ENCODE assay signal across 9 cellular contexts in the genomic region with DNA sequence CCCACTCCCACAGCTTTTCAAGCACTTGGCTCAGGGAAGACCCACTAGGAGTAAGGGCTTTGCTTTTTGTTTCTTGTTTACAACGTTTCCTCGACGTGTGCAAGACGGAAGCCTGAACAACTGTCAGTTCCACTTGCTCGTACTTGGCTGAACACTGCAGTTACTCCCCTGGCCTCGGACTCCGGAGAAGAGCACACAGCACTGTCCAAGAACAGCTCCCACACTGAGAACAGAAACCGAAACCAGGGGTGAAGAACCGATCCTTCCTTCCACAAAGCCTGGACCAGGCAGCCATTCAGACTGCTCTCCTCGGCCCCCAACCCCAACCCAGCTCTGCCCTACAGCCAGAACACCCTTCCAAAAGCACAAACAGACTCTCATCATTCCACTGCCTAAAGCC. TPM values are rescaled to one million over a fixed set of nuclear protein-coding genes. Genes with fewer than 3 reads are reported as not detected.
DNase-seq lines count a peak whose midpoint lies in the region; ATAC-seq and TF ChIP-seq lines count a peak whose summit lies in the region.
"Had no signal": no experiment of that assay in that cellular context is flagged by ENCODE, and none has a peak within 500 bp of the region (broad histone marks: within the 10 kb centered on the region; RNA-seq: fewer than 3 reads in every experiment).

No MANE protein-coding gene starts in this region.

- no peaks in the 10 kb centered on the region for H3K27me3 Mint-ChIP-seq in natural killer cell treated with Interleukin-12 subunit alpha and Interleukin-12 subunit beta and Interleukin-15 and Interleukin-18, amount 100 ng/mL, for 72 hours

- H3K4me1 ChIP-seq in SJSA1 (replicated peaks) (peaks cover 48% of the 10 kb centered on the region), SJCRH30 (no peaks in the 10 kb centered on the region)

- H3K4me3 ChIP-seq in AG10803 (ENCODE audit: low read length): peak overlapping the region; percentile 59
- H3K4me3 ChIP-seq in SJSA1: peak overlapping the region; percentile 39
- H3K4me3 ChIP-seq in SJCRH30: no peak overlapping the region
- H3K4me3 ChIP-seq: cardiac muscle cell had no signal

- H3K9me3 ChIP-seq in SJSA1 (replicated peaks) (no peaks in the 10 kb centered on the region; the same call in 1 of the 2 replicates), SJCRH30 (replicated peaks) (no peaks in the 10 kb centered on the region)

- DNase-seq in AG10803 (ENCODE audit: low read depth) (peak; percentile 63), SJSA1 (ENCODE audit: low read depth in 1 of 2, low spot score in 2 of 2) (peak; percentile 66 to 75), fibroblast of gingiva (ENCODE audit: low read depth) (peak; percentile 55), amniotic stem cell (lab: John Stamatoyannopoulos, UW) (no peak), SJCRH30 (no peak)
- no peak for DNase-seq in natural killer cell treated with Interleukin-12 subunit alpha and Interleukin-12 subunit beta and Interleukin-15 and Interleukin-18, amount 100 ng/mL, for 72 hours (ENCODE audit: low spot score)

- no peaks in the 10 kb centered on the region for H3K27me3 ChIP-seq in SJSA1 (replicated peaks)
- no peaks in the 10 kb centered on the region for H3K27me3 ChIP-seq in SJCRH30
- H3K27me3 ChIP-seq: cardiac muscle cell had no signal

- H3K4me3 Mint-ChIP-seq in natural killer cell treated with Interleukin-12 subunit alpha and Interleukin-12 subunit beta and Interleukin-15 and Interleukin-18, amount 100 ng/mL, for 72 hours: peak overlapping the region; percentile 83

- peak overlapping the region; percentile 83 to 88 for H3K27ac Mint-ChIP-seq in natural killer cell treated with Interleukin-12 subunit alpha and Interleukin-12 subunit beta and Interleukin-15 and Interleukin-18, amount 100 ng/mL, for 72 hours

- H3K4me1 Mint-ChIP-seq in natural killer cell treated with Interleukin-12 subunit alpha and Interleukin-12 subunit beta and Interleukin-15 and Interleukin-18, amount 100 ng/mL, for 72 hours (ENCODE audit: low read depth in 2 of 2): peaks cover 69 to 74% of the 10 kb centered on the region in 2 donors

- no peaks in the 10 kb centered on the region for H3K9me3 Mint-ChIP-seq in natural killer cell treated with Interleukin-12 subunit alpha and Interleukin-12 subunit beta and Interleukin-15 and Interleukin-18, amount 100 ng/mL, for 72 hours

- H3K36me3 ChIP-seq in SJSA1 (peaks cover 5% of the 10 kb centered on the region), SJCRH30 (no peaks in the 10 kb centered on the region)
- H3K36me3 ChIP-seq: cardiac muscle cell had no signal

- peaks cover 7% of the 10 kb centered on the region for H3K36me3 Mint-ChIP-seq in natural killer cell treated with Interleukin-12 subunit alpha and Interleukin-12 subunit beta and Interleukin-15 and Interleukin-18, amount 100 ng/mL, for 72 hours

- no peak for TF ChIP-seq CTCF in AG10803 (conservative IDR thresholded peaks at IDR 0.05; ENCODE audit: low read length)

- ATAC-seq in GM21529 (IDR thresholded peaks at IDR 0.05; ENCODE audit: unreplicated experiment): peak; percentile 51
- peak; percentile 78 to 83 for ATAC-seq in natural killer cell treated with Interleukin-12 subunit alpha and Interleukin-12 subunit beta and Interleukin-15 and Interleukin-18, amount 100 ng/mL, for 72 hours
- no peak for ATAC-seq in HG03469 (IDR thresholded peaks at IDR 0.05; ENCODE audit: unreplicated experiment)

- peak overlapping the region; percentile 89 for H3K27ac ChIP-seq in SJSA1
- H3K27ac ChIP-seq in SJCRH30: no peak overlapping the region
- H3K27ac ChIP-seq: cardiac muscle cell had no signal

RNA-seq across cellular contexts. Expression of a gene that starts 25.5 kb away (rescaled TPM):
- 15.9 and 20.8 TPM in 2 replicates for total RNA-seq in SJSA1 (2014; rRNA removed; shearing (Covaris generic))
- 10 to 100 TPM; 55.2 to 67.8 TPM for total RNA-seq in natural killer cell treated with Interleukin-12 subunit alpha and Interleukin-12 subunit beta and Interleukin-15 and Interleukin-18, amount 100 ng/mL, for 72 hours
- 6.1 and 6.5 TPM in 2 replicates for total RNA-seq in SJCRH30 (2014; rRNA removed; shearing (Covaris generic))

Comparison
In these comparisons a context has a peak if more than half of its experiments do, and no peak if none do; other contexts are left out.
1. DNase-seq: peak in AG10803 (single experiment), SJSA1 (2 of 2) and fibroblast of gingiva (single experiment); none in natural killer cell treated with Interleukin-12 subunit alpha and Interleukin-12 subunit beta and Interleukin-15 and Interleukin-18, amount 100 ng/mL, for 72 hours (single experiment), amniotic stem cell (single experiment) and SJCRH30 (0 of 2).